In genomic region chr6:161224951-161225676, GRCh38 we compare ENCODE assay signal across 7 cellular contexts. TPM values are rescaled to one million over a fixed set of nuclear protein-coding genes. Genes with fewer than 3 reads are reported as not detected.
DNase-seq lines count a peak whose midpoint lies in the region; ATAC-seq and TF ChIP-seq lines count a peak whose summit lies in the region.
"Not testable (repeated sequence)": the region's sequence is repeated elsewhere in the genome, so short reads cannot be mapped to it uniquely, and the experiment has no call there.

No MANE protein-coding gene starts in this region.

- H3K27me3 ChIP-seq in HCT116 (ENCODE audit: insufficient read depth, low read length), result not testable (repeated sequence)

- H3K79me2 ChIP-seq in HCT116 (ENCODE audit: insufficient read depth, low read length), result not testable (repeated sequence)

- H3K9me3 ChIP-seq in HCT116 (ENCODE audit: control insufficient read depth in 1 of 2, insufficient read depth in 1 of 2, low read depth in 1 of 2, low read length in 2 of 2), result not testable (repeated sequence)

- peak; percentile 76 for ATAC-seq in HCT116
- ATAC-seq in central memory CD8-positive, alpha-beta T cell (replicated peaks; ENCODE audit: extremely low read depth, poor library complexity, severe bottlenecking), result not testable (repeated sequence)

- not testable (repeated sequence) for TF ChIP-seq CTCF in HCT116 (IDR thresholded peaks at IDR 0.05 in 2 of 3, conservative IDR thresholded peaks at IDR 0.05 in 1 of 3; ENCODE audit: borderline replicate concordance in 1 of 3, insufficient read depth in 1 of 3, low read depth in 2 of 3, low read length in 2 of 3); RWPE1 (conservative IDR thresholded peaks at IDR 0.05; ENCODE audit: low read depth)

- DNase-seq in HCT116 (ENCODE audit: low read depth, low spot score), result peak; percentile 84
- peak; percentile 70 for DNase-seq in RWPE1 (ENCODE audit: low spot score)
- not testable (repeated sequence) for DNase-seq in activated CD4-positive, alpha-beta T cell treated with anti-CD3 and anti-CD28 coated beads, Interleukin-2, amount 10 ng/mL, durations not matched to agents 7 days and 5 days; activated T-helper 2 cell treated with anti-CD3 and anti-CD28 coated beads, Interferon-gamma antibody, Interleukin-2, Interleukin-4, amounts not matched to agents 10 μg/mL and 5 μg/mL and 100 μg/mL, durations not matched to agents 14 hours and 24 hours and 36 hours (ENCODE audit: low spot score); central memory CD8-positive, alpha-beta T cell (ENCODE audit: low spot score in 2 of 2); immature natural killer cell
- peak; percentile 46 for DNase-seq in renal cortical epithelial cell (ENCODE audit: low read depth)

- H3K4me3 ChIP-seq in HCT116 (replicated peaks in 1 of 2; ENCODE audit: low read depth in 1 of 2, low read length in 2 of 2), result not testable (repeated sequence)

- peaks cover 62% of the 10 kb centered on the region for H3K4me1 Mint-ChIP-seq in activated CD4-positive, alpha-beta T cell treated with anti-CD3 and anti-CD28 coated beads, Interleukin-2, amount 10 ng/mL, durations not matched to agents 7 days and 5 days
- H3K4me1 Mint-ChIP-seq in activated T-helper 2 cell treated with anti-CD3 and anti-CD28 coated beads, Interferon-gamma antibody, Interleukin-2, Interleukin-4, amounts not matched to agents 10 μg/mL and 5 μg/mL and 100 μg/mL, durations not matched to agents 14 hours and 24 hours and 36 hours (ENCODE audit: low read depth), result peaks cover 54% of the 10 kb centered on the region
- peaks cover 48% of the 10 kb centered on the region for H3K4me1 Mint-ChIP-seq in central memory CD8-positive, alpha-beta T cell
- peaks cover 66% of the 10 kb centered on the region in 2 donors for H3K4me1 Mint-ChIP-seq in immature natural killer cell

- H4K20me1 ChIP-seq in HCT116 (ENCODE audit: insufficient read depth), result not testable (repeated sequence)

- H3K4me1 ChIP-seq in HCT116 (ENCODE audit: control insufficient read depth in 1 of 2, insufficient read depth in 2 of 2, low read length in 2 of 2), result peaks cover 2 to 62% of the 10 kb centered on the region in 2 experiments

- peak overlapping the region; percentile 94 for H3K27ac Mint-ChIP-seq in activated CD4-positive, alpha-beta T cell treated with anti-CD3 and anti-CD28 coated beads, Interleukin-2, amount 10 ng/mL, durations not matched to agents 7 days and 5 days
- peak overlapping the region; percentile 30 for H3K27ac Mint-ChIP-seq in activated T-helper 2 cell treated with anti-CD3 and anti-CD28 coated beads, Interferon-gamma antibody, Interleukin-2, Interleukin-4, amounts not matched to agents 10 μg/mL and 5 μg/mL and 100 μg/mL, durations not matched to agents 14 hours and 24 hours and 36 hours
- H3K27ac Mint-ChIP-seq in central memory CD8-positive, alpha-beta T cell (ENCODE audit: low read depth), result peak overlapping the region; percentile 94
- H3K27ac Mint-ChIP-seq in immature natural killer cell, result peak overlapping the region; percentile 95 to 99 (median 96)

- BruUV-seq in HCT116 (replicated peaks; lab: Mats Ljungman, UMichigan), result not testable (repeated sequence)

- not testable (repeated sequence) for H2AFZ ChIP-seq in HCT116 (ENCODE audit: low read depth, low read length, poor library complexity, severe bottlenecking)

- not testable (repeated sequence) for TF ChIP-seq POLR2A in HCT116 (IDR thresholded peaks at IDR 0.05; ENCODE audit: borderline replicate concordance, extremely low read depth, insufficient read depth, insufficient read length)

- not testable (repeated sequence) for H3K27me3 Mint-ChIP-seq in activated CD4-positive, alpha-beta T cell treated with anti-CD3 and anti-CD28 coated beads, Interleukin-2, amount 10 ng/mL, durations not matched to agents 7 days and 5 days; activated T-helper 2 cell treated with anti-CD3 and anti-CD28 coated beads, Interferon-gamma antibody, Interleukin-2, Interleukin-4, amounts not matched to agents 10 μg/mL and 5 μg/mL and 100 μg/mL, durations not matched to agents 14 hours and 24 hours and 36 hours (ENCODE audit: low read depth); central memory CD8-positive, alpha-beta T cell
- H3K27me3 Mint-ChIP-seq in immature natural killer cell (ENCODE audit: low read depth in 3 of 3), result peaks cover 4 to 12% (median 10%) of the 10 kb centered on the region in 3 donors

- H3K27ac ChIP-seq in HCT116 (ENCODE audit: low read depth, low read length), result peak overlapping the region; percentile 13; the same call in 1 of the 2 replicates
- peak overlapping the region; percentile 23; the same call in 1 of the 2 replicates for H3K27ac ChIP-seq in RWPE1

- not testable (repeated sequence) for H3K4me3 Mint-ChIP-seq in activated CD4-positive, alpha-beta T cell treated with anti-CD3 and anti-CD28 coated beads, Interleukin-2, amount 10 ng/mL, durations not matched to agents 7 days and 5 days
- peak overlapping the region; percentile 28 for H3K4me3 Mint-ChIP-seq in activated T-helper 2 cell treated with anti-CD3 and anti-CD28 coated beads, Interferon-gamma antibody, Interleukin-2, Interleukin-4, amounts not matched to agents 10 μg/mL and 5 μg/mL and 100 μg/mL, durations not matched to agents 14 hours and 24 hours and 36 hours (ENCODE audit: low read depth)
- H3K4me3 Mint-ChIP-seq in central memory CD8-positive, alpha-beta T cell, result peak overlapping the region; percentile 63
- H3K4me3 Mint-ChIP-seq in immature natural killer cell, result peak overlapping the region; percentile 79 to 90 (median 83)

- RAD21 ChIA-PET in HCT116 (lab: Charles Lee; ENCODE audit: low non-redundant PET in 1 of 2, low total read pairs in 2 of 2, uncharacterized antibody in 2 of 2, unreplicated experiment in 2 of 2), result not testable (repeated sequence)

- not testable (repeated sequence) for H3K9me3 Mint-ChIP-seq in activated CD4-positive, alpha-beta T cell treated with anti-CD3 and anti-CD28 coated beads, Interleukin-2, amount 10 ng/mL, durations not matched to agents 7 days and 5 days; activated T-helper 2 cell treated with anti-CD3 and anti-CD28 coated beads, Interferon-gamma antibody, Interleukin-2, Interleukin-4, amounts not matched to agents 10 μg/mL and 5 μg/mL and 100 μg/mL, durations not matched to agents 14 hours and 24 hours and 36 hours; central memory CD8-positive, alpha-beta T cell; immature natural killer cell

- POLR2A ChIA-PET in HCT116 (lab: Charles Lee); RWPE1 (lab: Yijun Ruan, JAX; ENCODE audit: low non-redundant PET); activated CD4-positive, alpha-beta T cell treated with anti-CD3 and anti-CD28 coated beads, Interleukin-2, amount 10 ng/mL, durations not matched to agents 7 days and 5 days (lab: Charles Lee): not testable (repeated sequence)

- CTCF ChIA-PET in HCT116 (lab: Charles Lee), result not testable (repeated sequence)
- CTCF ChIA-PET in RWPE1 (lab: Yijun Ruan, JAX), result interaction anchor here (0.7 kb wide), 1 partner anchor 649 kb away, joined by 3 read pairs; no protein-coding TSS in a partner anchor
- CTCF ChIA-PET in activated CD4-positive, alpha-beta T cell treated with anti-CD3 and anti-CD28 coated beads, Interleukin-2, amount 10 ng/mL, durations not matched to agents 7 days and 5 days (lab: Charles Lee), result interaction anchor here (0.6 kb wide), 1 partner anchor 32 kb away, joined by 3 read pairs; no protein-coding TSS in a partner anchor

- TF ChIP-seq RAD21 in HCT116 (IDR thresholded peaks at IDR 0.05; ENCODE audit: low read depth), result not testable (repeated sequence)

- H3K9ac ChIP-seq in HCT116 (ENCODE audit: low read length), result not testable (repeated sequence)

- not testable (repeated sequence) for H3K36me3 ChIP-seq in HCT116 (ENCODE audit: control insufficient read depth in 1 of 2, insufficient read depth in 2 of 2, low read length in 2 of 2)

- H3K9me2 ChIP-seq in HCT116 (ENCODE audit: insufficient read depth), result not testable (repeated sequence)

- intact Hi-C loops in HCT116 (cut with micrococcal nuclease), result loop anchor here (5.0 kb wide), 1 partner anchor 92 kb away; no protein-coding TSS in a partner anchor
- intact Hi-C loops in activated T-helper 2 cell treated with anti-CD3 and anti-CD28 coated beads, Interferon-gamma antibody, Interleukin-2, Interleukin-4, amounts not matched to agents 10 μg/mL and 5 μg/mL and 100 μg/mL, durations not matched to agents 14 hours and 24 hours and 36 hours (cut with micrococcal nuclease), result loop anchor here (5.0 kb wide), 3 partner anchors 98 to 233 kb away; partner anchors contain the start of gene MAP3K4

- peak overlapping the region; percentile 26 for H3K4me2 ChIP-seq in HCT116 (ENCODE audit: low read length)

- peaks cover 15% of the 10 kb centered on the region for H3K36me3 Mint-ChIP-seq in activated CD4-positive, alpha-beta T cell treated with anti-CD3 and anti-CD28 coated beads, Interleukin-2, amount 10 ng/mL, durations not matched to agents 7 days and 5 days (ENCODE audit: low read depth)
- peaks cover 18% of the 10 kb centered on the region for H3K36me3 Mint-ChIP-seq in activated T-helper 2 cell treated with anti-CD3 and anti-CD28 coated beads, Interferon-gamma antibody, Interleukin-2, Interleukin-4, amounts not matched to agents 10 μg/mL and 5 μg/mL and 100 μg/mL, durations not matched to agents 14 hours and 24 hours and 36 hours (ENCODE audit: low read depth)
- not testable (repeated sequence) for H3K36me3 Mint-ChIP-seq in central memory CD8-positive, alpha-beta T cell (ENCODE audit: insufficient read depth)
- H3K36me3 Mint-ChIP-seq in immature natural killer cell, result peaks cover 0 to 27% (median 24%) of the 10 kb centered on the region in 3 donors

TF ChIP-seq in HCT116, 20 proteins besides CTCF, POLR2A, EP300 and RAD21 (continues in another document):
- TF ChIP-seq JUND (IDR thresholded peaks at IDR 0.05), result peak; percentile 89; the same call in 1 of the 2 replicates
- peak; percentile 25; the same call in 1 of the 2 replicates for TF ChIP-seq POLR2AphosphoS5 (IDR thresholded peaks at IDR 0.05; ENCODE audit: low read depth, low read length)
- TF ChIP-seq FOSL1 (IDR thresholded peaks at IDR 0.05; ENCODE audit: low read depth), result peak; percentile 85
- peak; percentile 89 for TF ChIP-seq SP1 (IDR thresholded peaks at IDR 0.05; ENCODE audit: low read depth)

RNA-seq across cellular contexts. Expression of gene AGPAT4, which starts 48.7 kb away (rescaled TPM):
- total RNA-seq in HCT116 (2021; ENCODE audit: unreplicated experiment), result 15.5 TPM
- polyA plus RNA-seq in HCT116 (2012), result 9.6 and 13.4 TPM in 2 replicates
- 1 to 10 TPM; 8.5 to 8.8 TPM for total RNA-seq in activated CD4-positive, alpha-beta T cell treated with anti-CD3 and anti-CD28 coated beads, Interleukin-2, amount 10 ng/mL, durations not matched to agents 7 days and 5 days
- total RNA-seq in activated T-helper 2 cell treated with anti-CD3 and anti-CD28 coated beads, Interferon-gamma antibody, Interleukin-2, Interleukin-4, amounts not matched to agents 10 μg/mL and 5 μg/mL and 100 μg/mL, durations not matched to agents 14 hours and 24 hours and 36 hours, result 7.3 and 7.5 TPM in 2 replicates
- 10 to 100 TPM; 14.4 to 16.6 (median 14.8) TPM for polyA plus RNA-seq in immature natural killer cell
- 13.5 and 19.0 TPM in 2 replicates for total RNA-seq in renal cortical epithelial cell

Comparison
In these comparisons a context has a peak if more than half of its experiments do, and no peak if none do; other contexts are left out.
1. H3K27ac Mint-ChIP-seq: peak in every context shown above with its lines; median percentile 96 in immature natural killer cell; 94 in activated CD4-positive, alpha-beta T cell treated with anti-CD3 and anti-CD28 coated beads, Interleukin-2, amount 10 ng/mL, durations not matched to agents 7 days and 5 days; 94 in central memory CD8-positive, alpha-beta T cell; 30 in activated T-helper 2 cell treated with anti-CD3 and anti-CD28 coated beads, Interferon-gamma antibody, Interleukin-2, Interleukin-4, amounts not matched to agents 10 μg/mL and 5 μg/mL and 100 μg/mL, durations not matched to agents 14 hours and 24 hours and 36 hours.